Comparison of ENCODE assay signal across 15 cellular contexts in the genomic region with DNA sequence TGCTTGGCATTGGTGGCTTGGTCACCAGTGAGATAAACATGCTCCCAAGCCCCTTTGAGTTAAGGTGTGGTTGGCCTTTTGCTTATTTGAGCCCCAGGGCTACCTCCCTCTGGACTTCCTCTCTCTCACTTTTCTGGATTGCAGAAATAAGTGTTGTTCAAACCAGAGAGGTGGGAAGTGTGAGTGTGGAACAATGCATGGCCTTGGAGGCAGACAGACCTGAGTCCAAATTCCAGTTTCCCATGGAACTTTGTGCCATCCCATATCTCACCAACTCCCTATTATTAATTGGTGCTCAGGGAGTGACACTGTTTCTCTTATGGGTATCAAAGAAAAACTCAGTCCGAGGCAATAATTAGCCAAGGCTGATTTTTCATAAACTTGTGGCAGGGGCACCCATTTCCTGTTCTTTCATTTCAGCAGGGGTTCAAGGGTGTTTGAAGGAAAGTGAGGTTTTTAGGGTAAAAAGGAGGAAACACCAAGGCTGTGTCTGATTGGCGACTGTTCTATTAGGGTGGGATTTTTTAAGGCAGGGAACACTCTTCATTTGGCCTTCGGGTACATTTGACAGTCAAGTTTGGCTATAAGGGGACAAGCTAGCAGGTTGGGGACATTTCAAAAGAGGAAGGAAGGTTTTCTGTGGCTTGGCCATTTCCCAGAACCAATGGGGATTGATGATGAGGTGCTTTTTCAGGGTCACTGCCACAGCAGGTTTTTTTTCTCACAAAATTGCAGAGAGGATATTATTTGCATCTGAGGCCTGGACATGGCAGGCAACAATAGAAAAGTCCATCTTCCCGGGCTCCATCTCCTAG.
DNase-seq lines count a peak whose midpoint lies in the region; ATAC-seq and TF ChIP-seq lines count a peak whose summit lies in the region.
"Had no signal": no experiment of that assay in that cellular context is flagged by ENCODE, and none has a peak within 500 bp of the region (broad histone marks: within the 10 kb centered on the region; RNA-seq: fewer than 3 reads in every experiment).

No MANE protein-coding gene starts in this region.

- no peak for TF ChIP-seq CTCF in GM12864 (IDR thresholded peaks at IDR 0.05; ENCODE audit: low read depth, low read length, missing control alignments)

- ATAC-seq in HG02588 (IDR thresholded peaks at IDR 0.05; ENCODE audit: unreplicated experiment) (peak; percentile 83), HG03432 (IDR thresholded peaks at IDR 0.05; ENCODE audit: unreplicated experiment) (peak; percentile 73)
- ATAC-seq: activated T-cell treated with anti-CD3 and anti-CD28 coated beads, Interleukin-2, amount 50 U/mL, for 72 hours had no signal

- H3K36me3 Mint-ChIP-seq in activated T-helper 2 cell treated with anti-CD3 and anti-CD28 coated beads, Interferon-gamma antibody, Interleukin-2, Interleukin-4, amounts not matched to agents 10 μg/mL and 5 μg/mL and 100 μg/mL, durations not matched to agents 14 hours and 24 hours and 36 hours (ENCODE audit: low read depth), result no peaks in the 10 kb centered on the region

- H3K27ac Mint-ChIP-seq in activated T-helper 2 cell treated with anti-CD3 and anti-CD28 coated beads, Interferon-gamma antibody, Interleukin-2, Interleukin-4, amounts not matched to agents 10 μg/mL and 5 μg/mL and 100 μg/mL, durations not matched to agents 14 hours and 24 hours and 36 hours, result no peak overlapping the region
- H3K27ac Mint-ChIP-seq: activated T-cell treated with anti-CD3 and anti-CD28 coated beads, Interleukin-2, amount 50 U/mL, for 72 hours had no signal

- intact Hi-C loops in activated T-helper 2 cell treated with anti-CD3 and anti-CD28 coated beads, Interferon-gamma antibody, Interleukin-2, Interleukin-4, amounts not matched to agents 10 μg/mL and 5 μg/mL and 100 μg/mL, durations not matched to agents 14 hours and 24 hours and 36 hours (cut with micrococcal nuclease), result no loop called here

- no peak overlapping the region for H3K4me3 ChIP-seq in GM12864 (ENCODE audit: low read depth, low read length)

- H3K4me3 Mint-ChIP-seq in activated T-helper 2 cell treated with anti-CD3 and anti-CD28 coated beads, Interferon-gamma antibody, Interleukin-2, Interleukin-4, amounts not matched to agents 10 μg/mL and 5 μg/mL and 100 μg/mL, durations not matched to agents 14 hours and 24 hours and 36 hours (ENCODE audit: low read depth), result no peak overlapping the region
- H3K4me3 Mint-ChIP-seq: activated T-cell treated with anti-CD3 and anti-CD28 coated beads, Interleukin-2, amount 50 U/mL, for 72 hours had no signal

- peaks cover 12% of the 10 kb centered on the region for H3K27me3 Mint-ChIP-seq in activated T-helper 2 cell treated with anti-CD3 and anti-CD28 coated beads, Interferon-gamma antibody, Interleukin-2, Interleukin-4, amounts not matched to agents 10 μg/mL and 5 μg/mL and 100 μg/mL, durations not matched to agents 14 hours and 24 hours and 36 hours (ENCODE audit: low read depth)

- no peaks in the 10 kb centered on the region for H3K9me3 Mint-ChIP-seq in activated T-helper 2 cell treated with anti-CD3 and anti-CD28 coated beads, Interferon-gamma antibody, Interleukin-2, Interleukin-4, amounts not matched to agents 10 μg/mL and 5 μg/mL and 100 μg/mL, durations not matched to agents 14 hours and 24 hours and 36 hours
- H3K9me3 Mint-ChIP-seq: activated T-cell treated with anti-CD3 and anti-CD28 coated beads, Interleukin-2, amount 50 U/mL, for 72 hours had no signal

- H3K4me1 Mint-ChIP-seq in activated T-helper 2 cell treated with anti-CD3 and anti-CD28 coated beads, Interferon-gamma antibody, Interleukin-2, Interleukin-4, amounts not matched to agents 10 μg/mL and 5 μg/mL and 100 μg/mL, durations not matched to agents 14 hours and 24 hours and 36 hours (ENCODE audit: low read depth), result no peaks in the 10 kb centered on the region

- DNase-seq in GM12864 (ENCODE audit: low read depth) (peak; percentile 38), GM19238 (ENCODE audit: insufficient read length, low spot score) (peak; percentile 21), HPDE6-E6E7 (ENCODE audit: extremely low spot score) (no peak), NCI-H187 (lab: John Stamatoyannopoulos, UW) (no peak)
- no peak for DNase-seq in stimulated activated naive CD4-positive, alpha-beta T cell treated with Interleukin-2 at 50 U/mL for 16 hours (lab: John Stamatoyannopoulos, UW)
- no peak for DNase-seq in activated T-helper 2 cell treated with anti-CD3 and anti-CD28 coated beads, Interferon-gamma antibody, Interleukin-2, Interleukin-4, amounts not matched to agents 10 μg/mL and 5 μg/mL and 100 μg/mL, durations not matched to agents 14 hours and 24 hours and 36 hours (ENCODE audit: low spot score)
- DNase-seq: activated T-cell treated with anti-CD3 and anti-CD28 coated beads, Interleukin-2, amount 50 U/mL, for 72 hours; erythroblast; HCEC 1CT; Kasumi-1; NCI-H446 treated with DMSO at 0.1 percent for 48 hours; Right ventricle myocardium superior; WERI-Rb-1 had no signal

Comparison
In these comparisons a context has a peak if more than half of its experiments do, and no peak if none do; other contexts are left out.
1. DNase-seq: peak in GM12864 (single experiment) and GM19238 (single experiment); none in HPDE6-E6E7 (single experiment), NCI-H187 (0 of 2), stimulated activated naive CD4-positive, alpha-beta T cell treated with Interleukin-2 at 50 U/mL for 16 hours (single experiment) and activated T-helper 2 cell treated with anti-CD3 and anti-CD28 coated beads, Interferon-gamma antibody, Interleukin-2, Interleukin-4, amounts not matched to agents 10 μg/mL and 5 μg/mL and 100 μg/mL, durations not matched to agents 14 hours and 24 hours and 36 hours (single experiment).